8 cellular contexts compared by ENCODE assay signal in genomic region chr1:9428601-9429368, GRCh38.
DNase-seq lines count a peak whose midpoint lies in the region; TF ChIP-seq lines count a peak whose summit lies in the region.

No MANE protein-coding gene starts in this region.

- no peaks in the 10 kb centered on the region for H3K36me3 ChIP-seq in effector memory CD4-positive, alpha-beta T cell (ENCODE audit: control insufficient read depth, insufficient read depth, low read length)

- H3K27ac ChIP-seq in effector memory CD4-positive, alpha-beta T cell (ENCODE audit: insufficient read depth, low read length, poor library complexity, severe bottlenecking) = peak overlapping the region; percentile 81

- H3K27me3 ChIP-seq in effector memory CD4-positive, alpha-beta T cell (replicated peaks; ENCODE audit: control insufficient read depth, insufficient read depth, low read length, poor library complexity, severe bottlenecking) = no peaks in the 10 kb centered on the region

- peak; percentile 13 for TF ChIP-seq CTCF in GM20000 (IDR thresholded peaks at IDR 0.05; ENCODE audit: extremely low read depth, missing control alignments)

- H3K4me1 ChIP-seq in effector memory CD4-positive, alpha-beta T cell (ENCODE audit: control insufficient read depth, insufficient read depth, low read length, poor library complexity, severe bottlenecking) = peaks cover 33% of the 10 kb centered on the region

- no peaks in the 10 kb centered on the region for H3K9me3 ChIP-seq in effector memory CD4-positive, alpha-beta T cell (ENCODE audit: control insufficient read depth, low read length)

- peak overlapping the region; percentile 59 for H3K4me3 ChIP-seq in effector memory CD4-positive, alpha-beta T cell (ENCODE audit: insufficient read depth, low read depth, low read length, poor library complexity, severe bottlenecking)

- DNase-seq in COLO668 (lab: John Stamatoyannopoulos, UW; ENCODE audit: unreplicated experiment) = peak; percentile 100
- DNase-seq in GM20000 (ENCODE audit: low spot score) = peak; percentile 93
- DNase-seq in HT-29 (ENCODE audit: low spot score) = peak; percentile 99
- peak; percentile 99 for DNase-seq in NK-92 treated with Interleukin-12 subunit alpha and Interleukin-12 subunit beta, amount 100 ng/mL, for 24 hours (lab: John Stamatoyannopoulos, UW)
- peak; percentile 98 to 99 for DNase-seq in activated CD8-positive, alpha-beta memory T cell treated with anti-CD3 and anti-CD28 coated beads for 4 hours (ENCODE audit: low read depth in 2 of 2)
- peak; percentile 99 for DNase-seq in effector memory CD4-positive, alpha-beta T cell
- DNase-seq in lung microvascular endothelial cell (ENCODE audit: low read depth in 2 of 2) = peak; percentile 99 to 100
- DNase-seq in stimulated activated CD4-positive, alpha-beta T cell treated with anti-CD3 and anti-CD28 coated beads, TNF-alpha, amount 100 ng/mL, for 4 hours (ENCODE audit: low read depth in 3 of 3) = peak; percentile 98 to 100 (median 99)

Comparison
In these comparisons a context has a peak if more than half of its experiments do, and no peak if none do; other contexts are left out.
1. Peak in every context shown above with its lines: DNase-seq, H3K4me3 ChIP-seq and H3K27ac ChIP-seq.